In the genomic region with DNA sequence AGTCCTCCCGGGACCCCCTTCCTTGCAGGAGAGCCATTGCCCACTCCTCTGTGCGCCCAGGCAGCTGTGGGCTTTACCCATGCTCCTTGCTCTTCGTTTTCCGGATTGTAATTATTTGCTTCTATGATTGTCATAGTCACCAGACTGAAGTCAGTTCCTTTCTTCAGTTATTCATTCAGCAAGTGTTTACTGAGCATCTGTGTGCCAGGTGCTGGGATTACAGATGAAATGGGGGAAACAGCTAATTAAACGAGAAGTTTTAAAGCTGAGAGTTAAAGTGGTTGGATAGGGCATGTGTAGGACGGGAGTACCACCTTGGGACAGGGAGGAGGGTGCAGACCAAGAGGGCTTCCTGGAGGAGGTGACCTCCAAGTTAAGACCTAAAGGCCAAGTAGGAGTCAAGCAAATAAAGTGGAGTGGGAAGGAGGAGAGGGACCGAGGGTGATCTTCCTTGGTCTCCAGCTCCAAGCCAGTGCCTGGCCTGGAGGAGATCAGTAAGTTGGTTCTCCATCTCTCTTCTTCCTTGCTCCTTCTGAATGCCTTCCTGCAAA, we compare ENCODE assay signal across 2 cellular contexts.
A peak's percentile ranks its signal among the peaks of the same experiment; 100 is the strongest.
TF ChIP-seq lines count a peak whose summit lies in the region.

No MANE protein-coding gene starts in this region.

TF ChIP-seq in IMR-90, 13 proteins besides CTCF, POLR2A, EP300 and RAD21 (continued from another document):
- TF ChIP-seq, protein P1, sequence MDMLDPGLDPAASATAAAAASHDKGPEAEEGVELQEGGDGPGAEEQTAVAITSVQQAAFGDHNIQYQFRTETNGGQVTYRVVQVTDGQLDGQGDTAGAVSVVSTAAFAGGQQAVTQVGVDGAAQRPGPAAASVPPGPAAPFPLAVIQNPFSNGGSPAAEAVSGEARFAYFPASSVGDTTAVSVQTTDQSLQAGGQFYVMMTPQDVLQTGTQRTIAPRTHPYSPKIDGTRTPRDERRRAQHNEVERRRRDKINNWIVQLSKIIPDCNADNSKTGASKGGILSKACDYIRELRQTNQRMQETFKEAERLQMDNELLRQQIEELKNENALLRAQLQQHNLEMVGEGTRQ (IDR thresholded peaks at IDR 0.05; ENCODE audit: low read depth, low read length): no peak
- TF ChIP-seq MAZ (IDR thresholded peaks at IDR 0.05; ENCODE audit: borderline replicate concordance, low read depth, low read length) (no peak), RCOR1 (IDR thresholded peaks at IDR 0.05; ENCODE audit: insufficient replicate concordance, low read length) (no peak), SMC3 (IDR thresholded peaks at IDR 0.05; ENCODE audit: low read depth, low read length) (no peak), MXI1 (IDR thresholded peaks at IDR 0.05; ENCODE audit: borderline replicate concordance, low read depth, low read length) (no peak), MAFK (IDR thresholded peaks at IDR 0.05; ENCODE audit: low read depth, low read length) (no peak), RFX5 (IDR thresholded peaks at IDR 0.05; ENCODE audit: low read depth, low read length) (no peak), NFE2L2 (IDR thresholded peaks at IDR 0.05; ENCODE audit: low read depth, low read length) (no peak), FOS (IDR thresholded peaks at IDR 0.05; ENCODE audit: low read depth, low read length) (no peak), CEBPB (IDR thresholded peaks at IDR 0.05; ENCODE audit: low read depth, low read length) (no peak), BHLHE40 (IDR thresholded peaks at IDR 0.05; ENCODE audit: low read depth, low read length) (no peak)
- TF ChIP-seq, protein P2, sequence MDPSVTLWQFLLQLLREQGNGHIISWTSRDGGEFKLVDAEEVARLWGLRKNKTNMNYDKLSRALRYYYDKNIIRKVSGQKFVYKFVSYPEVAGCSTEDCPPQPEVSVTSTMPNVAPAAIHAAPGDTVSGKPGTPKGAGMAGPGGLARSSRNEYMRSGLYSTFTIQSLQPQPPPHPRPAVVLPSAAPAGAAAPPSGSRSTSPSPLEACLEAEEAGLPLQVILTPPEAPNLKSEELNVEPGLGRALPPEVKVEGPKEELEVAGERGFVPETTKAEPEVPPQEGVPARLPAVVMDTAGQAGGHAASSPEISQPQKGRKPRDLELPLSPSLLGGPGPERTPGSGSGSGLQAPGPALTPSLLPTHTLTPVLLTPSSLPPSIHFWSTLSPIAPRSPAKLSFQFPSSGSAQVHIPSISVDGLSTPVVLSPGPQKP (IDR thresholded peaks at IDR 0.05; ENCODE audit: borderline replicate concordance, low read depth, low read length): no peak

TF ChIP-seq in K562, 482 proteins besides CTCF, POLR2A, EP300 and RAD21:
- TF ChIP-seq, protein P3, sequence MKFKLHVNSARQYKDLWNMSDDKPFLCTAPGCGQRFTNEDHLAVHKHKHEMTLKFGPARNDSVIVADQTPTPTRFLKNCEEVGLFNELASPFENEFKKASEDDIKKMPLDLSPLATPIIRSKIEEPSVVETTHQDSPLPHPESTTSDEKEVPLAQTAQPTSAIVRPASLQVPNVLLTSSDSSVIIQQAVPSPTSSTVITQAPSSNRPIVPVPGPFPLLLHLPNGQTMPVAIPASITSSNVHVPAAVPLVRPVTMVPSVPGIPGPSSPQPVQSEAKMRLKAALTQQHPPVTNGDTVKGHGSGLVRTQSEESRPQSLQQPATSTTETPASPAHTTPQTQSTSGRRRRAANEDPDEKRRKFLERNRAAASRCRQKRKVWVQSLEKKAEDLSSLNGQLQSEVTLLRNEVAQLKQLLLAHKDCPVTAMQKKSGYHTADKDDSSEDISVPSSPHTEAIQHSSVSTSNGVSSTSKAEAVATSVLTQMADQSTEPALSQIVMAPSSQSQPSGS (CRISPR knock-in tag; IDR thresholded peaks at IDR 0.05): no peak
- TF ChIP-seq CBX1 (IDR thresholded peaks at IDR 0.05; ENCODE audit: low read depth) (no peak), RBM25 (IDR thresholded peaks at IDR 0.05; ENCODE audit: low read depth, low read length, severe bottlenecking) (peak; percentile 58), ZFP36 (IDR thresholded peaks at IDR 0.05; ENCODE audit: low read depth, low read length, partially characterized antibody) (peak; percentile 90), PURB (CRISPR knock-in tag; IDR thresholded peaks at IDR 0.05; ENCODE audit: low read depth) (no peak), HDAC3 (IDR thresholded peaks at IDR 0.05; ENCODE audit: borderline replicate concordance, partially characterized antibody) (no peak), HCFC1 (IDR thresholded peaks at IDR 0.05; ENCODE audit: low read depth, low read length) (no peak)
